Comparison of ENCODE assay signal across 2 cellular contexts in the genomic region with DNA sequence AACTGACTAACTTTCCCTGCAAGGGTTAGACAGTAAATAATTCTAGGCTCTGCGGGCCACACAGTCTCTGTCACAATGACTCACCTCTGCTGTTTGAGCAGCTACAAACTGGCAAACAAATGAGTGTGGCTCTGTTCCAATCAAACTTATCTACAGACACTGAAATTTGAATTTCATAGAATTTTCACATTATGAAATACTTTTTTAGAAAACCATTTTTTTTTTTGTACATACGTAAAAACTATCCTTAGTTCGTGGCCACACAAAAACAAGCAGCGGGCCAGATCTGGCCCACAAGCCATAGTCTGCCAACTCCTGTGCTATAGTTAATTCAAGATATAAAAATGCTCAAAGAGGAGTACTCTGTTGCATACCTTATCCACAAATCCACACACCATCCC.
TF ChIP-seq lines count a peak whose summit lies in the region.

No MANE protein-coding gene starts in this region.

TF ChIP-seq in HCT116, 20 proteins besides CTCF, POLR2A, EP300 and RAD21:
- TF ChIP-seq ZNF274 (IDR thresholded peaks at IDR 0.05; ENCODE audit: low read depth, low read length): no peak
- 0 out of 2 replicates have a peak, but pooled peaks have one; percentile 8 for TF ChIP-seq JUND (IDR thresholded peaks at IDR 0.05)
- no peak for TF ChIP-seq POLR2AphosphoS5 (IDR thresholded peaks at IDR 0.05; ENCODE audit: low read depth, low read length)
TF ChIP-seq in HCT116: peak in this region for 1.

TF ChIP-seq in K562, 482 proteins besides CTCF, POLR2A, EP300 and RAD21:
- TF ChIP-seq, protein P1, sequence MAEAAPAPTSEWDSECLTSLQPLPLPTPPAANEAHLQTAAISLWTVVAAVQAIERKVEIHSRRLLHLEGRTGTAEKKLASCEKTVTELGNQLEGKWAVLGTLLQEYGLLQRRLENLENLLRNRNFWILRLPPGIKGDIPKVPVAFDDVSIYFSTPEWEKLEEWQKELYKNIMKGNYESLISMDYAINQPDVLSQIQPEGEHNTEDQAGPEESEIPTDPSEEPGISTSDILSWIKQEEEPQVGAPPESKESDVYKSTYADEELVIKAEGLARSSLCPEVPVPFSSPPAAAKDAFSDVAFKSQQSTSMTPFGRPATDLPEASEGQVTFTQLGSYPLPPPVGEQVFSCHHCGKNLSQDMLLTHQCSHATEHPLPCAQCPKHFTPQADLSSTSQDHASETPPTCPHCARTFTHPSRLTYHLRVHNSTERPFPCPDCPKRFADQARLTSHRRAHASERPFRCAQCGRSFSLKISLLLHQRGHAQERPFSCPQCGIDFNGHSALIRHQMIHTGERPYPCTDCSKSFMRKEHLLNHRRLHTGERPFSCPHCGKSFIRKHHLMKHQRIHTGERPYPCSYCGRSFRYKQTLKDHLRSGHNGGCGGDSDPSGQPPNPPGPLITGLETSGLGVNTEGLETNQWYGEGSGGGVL (CRISPR knock-in tag; IDR thresholded peaks at IDR 0.05): no peak
- TF ChIP-seq, protein P2, sequence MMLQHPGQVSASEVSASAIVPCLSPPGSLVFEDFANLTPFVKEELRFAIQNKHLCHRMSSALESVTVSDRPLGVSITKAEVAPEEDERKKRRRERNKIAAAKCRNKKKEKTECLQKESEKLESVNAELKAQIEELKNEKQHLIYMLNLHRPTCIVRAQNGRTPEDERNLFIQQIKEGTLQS (IDR thresholded peaks at IDR 0.05): peak; percentile 81
- TF ChIP-seq, protein P2 (CRISPR knock-in tag; conservative IDR thresholded peaks at IDR 0.05): no peak
- TF ChIP-seq NFIC (IDR thresholded peaks at IDR 0.05) (peak; percentile 62), SMARCE1 (IDR thresholded peaks at IDR 0.05) (peak; percentile 72), MNT (conservative IDR thresholded peaks at IDR 0.05) (no peak), TEAD2 (tag; IDR thresholded peaks at IDR 0.05) (no peak), CEBPG (CRISPR knock-in tag; IDR thresholded peaks at IDR 0.05) (no peak), CEBPG (tag; conservative IDR thresholded peaks at IDR 0.05 in 1 of 2, IDR thresholded peaks at IDR 0.05 in 1 of 2) (0 out of 4 replicates have a peak, but pooled peaks of 1 of the 2 experiments have one; percentile 7), FOSL1 (tag; conservative IDR thresholded peaks at IDR 0.05) (peak; percentile 83), ZNF239 (CRISPR knock-in tag; IDR thresholded peaks at IDR 0.05) (no peak), ZNF766 (CRISPR knock-in tag; conservative IDR thresholded peaks at IDR 0.05) (0 out of 2 replicates have a peak, but pooled peaks have one; percentile 32), NFE2 (IDR thresholded peaks at IDR 0.05; ENCODE audit: low read depth) (peak; percentile 50), ARID1B (IDR thresholded peaks at IDR 0.05) (peak; percentile 48), SMARCC2 (IDR thresholded peaks at IDR 0.05; ENCODE audit: low read depth) (0 out of 2 replicates have a peak, but pooled peaks have one; percentile 42), MEIS2 (IDR thresholded peaks at IDR 0.05; ENCODE audit: partially characterized antibody) (peak; percentile 29), CC2D1A (IDR thresholded peaks at IDR 0.05) (0 out of 2 replicates have a peak, but pooled peaks have one; percentile 8), ETV1 (tag; conservative IDR thresholded peaks at IDR 0.05; ENCODE audit: low read depth) (peak; percentile 19; the same call in 1 of the 2 replicates), JUND (IDR thresholded peaks at IDR 0.05; ENCODE audit: borderline replicate concordance, low read depth, low read length) (peak; percentile 90), JUND (tag; IDR thresholded peaks at IDR 0.05; ENCODE audit: borderline replicate concordance, low read depth, low read length) (peak; percentile 79; the same call in 1 of the 3 replicates), ZNF274 (IDR thresholded peaks at IDR 0.05; ENCODE audit: borderline replicate concordance, low read depth, low read length) (no peak), TCFL5 (CRISPR knock-in tag; conservative IDR thresholded peaks at IDR 0.05) (no peak), BACH1 (tag; IDR thresholded peaks at IDR 0.05) (0 out of 2 replicates have a peak, but pooled peaks have one; percentile 1), EZH2 (IDR thresholded peaks at IDR 0.05; ENCODE audit: borderline replicate concordance, low read depth, low read length) (no peak), SMARCA4 (IDR thresholded peaks at IDR 0.05) (peak; percentile 65; the same call in 1 of the 2 replicates), STAT5A (IDR thresholded peaks at IDR 0.05; ENCODE audit: borderline replicate concordance, low read length) (0 out of 2 replicates have a peak, but pooled peaks have one; percentile 7), CEBPB (tag; IDR thresholded peaks at IDR 0.05) (peak; percentile 16; the same call in 1 of the 2 replicates), JUN (IDR thresholded peaks at IDR 0.05; ENCODE audit: borderline replicate concordance, low read depth, low read length) (peak; percentile 76), JUN (CRISPR knock-in tag; IDR thresholded peaks at IDR 0.05; ENCODE audit: borderline replicate concordance) (no peak), PBX2 (CRISPR knock-in tag; IDR thresholded peaks at IDR 0.05; ENCODE audit: low read depth) (no peak), PBX2 (tag; conservative IDR thresholded peaks at IDR 0.05; ENCODE audit: low read depth) (peak; percentile 54), DPF2 (IDR thresholded peaks at IDR 0.05) (peak; percentile 50; the same call in 1 of the 2 replicates)
- TF ChIP-seq, protein P3, sequence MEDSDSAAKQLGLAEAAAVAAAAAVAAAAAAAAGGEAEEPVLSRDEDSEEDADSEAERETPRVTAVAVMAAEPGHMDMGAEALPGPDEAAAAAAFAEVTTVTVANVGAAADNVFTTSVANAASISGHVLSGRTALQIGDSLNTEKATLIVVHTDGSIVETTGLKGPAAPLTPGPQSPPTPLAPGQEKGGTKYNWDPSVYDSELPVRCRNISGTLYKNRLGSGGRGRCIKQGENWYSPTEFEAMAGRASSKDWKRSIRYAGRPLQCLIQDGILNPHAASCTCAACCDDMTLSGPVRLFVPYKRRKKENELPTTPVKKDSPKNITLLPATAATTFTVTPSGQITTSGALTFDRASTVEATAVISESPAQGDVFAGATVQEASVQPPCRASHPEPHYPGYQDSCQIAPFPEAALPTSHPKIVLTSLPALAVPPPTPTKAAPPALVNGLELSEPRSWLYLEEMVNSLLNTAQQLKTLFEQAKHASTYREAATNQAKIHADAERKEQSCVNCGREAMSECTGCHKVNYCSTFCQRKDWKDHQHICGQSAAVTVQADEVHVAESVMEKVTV (CRISPR knock-in tag; IDR thresholded peaks at IDR 0.05): no peak
- TF ChIP-seq, protein P4, sequence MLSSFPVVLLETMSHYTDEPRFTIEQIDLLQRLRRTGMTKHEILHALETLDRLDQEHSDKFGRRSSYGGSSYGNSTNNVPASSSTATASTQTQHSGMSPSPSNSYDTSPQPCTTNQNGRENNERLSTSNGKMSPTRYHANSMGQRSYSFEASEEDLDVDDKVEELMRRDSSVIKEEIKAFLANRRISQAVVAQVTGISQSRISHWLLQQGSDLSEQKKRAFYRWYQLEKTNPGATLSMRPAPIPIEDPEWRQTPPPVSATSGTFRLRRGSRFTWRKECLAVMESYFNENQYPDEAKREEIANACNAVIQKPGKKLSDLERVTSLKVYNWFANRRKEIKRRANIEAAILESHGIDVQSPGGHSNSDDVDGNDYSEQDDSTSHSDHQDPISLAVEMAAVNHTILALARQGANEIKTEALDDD (IDR thresholded peaks at IDR 0.05): peak; percentile 53; the same call in 1 of the 2 replicates
